14 cellular contexts compared by ENCODE assay signal in genomic region chr4:70714488-70714887, GRCh38. TPM values are rescaled to one million over a fixed set of nuclear protein-coding genes. Genes with fewer than 3 reads are reported as not detected.
A peak's percentile ranks its signal among the peaks of the same experiment; 100 is the strongest.
DNase-seq lines count a peak whose midpoint lies in the region; ATAC-seq and TF ChIP-seq lines count a peak whose summit lies in the region.
"Had no signal": no experiment of that assay in that cellular context is flagged by ENCODE, and none has a peak within 500 bp of the region (broad histone marks: within the 10 kb centered on the region; RNA-seq: fewer than 3 reads in every experiment).

No MANE protein-coding gene starts in this region.

- TF ChIP-seq POLR2A in vagina (IDR thresholded peaks at IDR 0.05): no peak

- in situ Hi-C loops in brain microvascular endothelial cell (cut with HindIII; ENCODE audit: low pct_ligation_motif_present, low sequenced_read_pairs): no loop called here

- ATAC-seq in GM19023 (IDR thresholded peaks at IDR 0.05; ENCODE audit: unreplicated experiment): peak; percentile 38
- peak; percentile 62 for ATAC-seq in HG02678 (IDR thresholded peaks at IDR 0.05; ENCODE audit: unreplicated experiment)
- ATAC-seq in HG03565 (IDR thresholded peaks at IDR 0.05; ENCODE audit: unreplicated experiment): peak; percentile 55
- no peak for ATAC-seq in stimulated activated effector memory CD8-positive, alpha-beta T cell treated with anti-CD3 and anti-CD28 coated beads, Interleukin-12 subunit alpha, Interleukin-12 subunit beta, amount 100 ng/mL, for 72 hours

- H3K4me3 Mint-ChIP-seq in stimulated activated effector memory CD8-positive, alpha-beta T cell treated with anti-CD3 and anti-CD28 coated beads, Interleukin-12 subunit alpha, Interleukin-12 subunit beta, amount 100 ng/mL, for 72 hours: no peak overlapping the region
- H3K4me3 Mint-ChIP-seq: neural crest cell had no signal

- no peaks in the 10 kb centered on the region for H3K9me3 ChIP-seq in vagina

- H3K4me1 Mint-ChIP-seq in stimulated activated effector memory CD8-positive, alpha-beta T cell treated with anti-CD3 and anti-CD28 coated beads, Interleukin-12 subunit alpha, Interleukin-12 subunit beta, amount 100 ng/mL, for 72 hours: peaks cover 20% of the 10 kb centered on the region

- H3K27ac Mint-ChIP-seq in stimulated activated effector memory CD8-positive, alpha-beta T cell treated with anti-CD3 and anti-CD28 coated beads, Interleukin-12 subunit alpha, Interleukin-12 subunit beta, amount 100 ng/mL, for 72 hours: peak overlapping the region; percentile 56

- H3K9me3 Mint-ChIP-seq in stimulated activated effector memory CD8-positive, alpha-beta T cell treated with anti-CD3 and anti-CD28 coated beads, Interleukin-12 subunit alpha, Interleukin-12 subunit beta, amount 100 ng/mL, for 72 hours: no peaks in the 10 kb centered on the region
- H3K9me3 Mint-ChIP-seq: neural crest cell had no signal

- TF ChIP-seq CTCF in brain microvascular endothelial cell (IDR thresholded peaks at IDR 0.05; ENCODE audit: low read depth, low read length, missing control alignments): no peak
- TF ChIP-seq CTCF in vagina (IDR thresholded peaks at IDR 0.05): no peak

- H3K36me3 ChIP-seq in brain microvascular endothelial cell (replicated peaks): no peaks in the 10 kb centered on the region
- H3K36me3 ChIP-seq in vagina: no peaks in the 10 kb centered on the region

- H3K27me3 ChIP-seq in brain microvascular endothelial cell (replicated peaks): no peaks in the 10 kb centered on the region
- H3K27me3 ChIP-seq in vagina: no peaks in the 10 kb centered on the region

- intact Hi-C loops in vagina (cut with DNase I): no loop called here

- H3K4me1 ChIP-seq in vagina: no peaks in the 10 kb centered on the region

- H3K4me3 ChIP-seq in brain microvascular endothelial cell (ENCODE audit: low read depth, low read length) (no peak overlapping the region), vagina (no peak overlapping the region)

- no peak for DNase-seq in stimulated activated effector memory CD8-positive, alpha-beta T cell treated with anti-CD3 and anti-CD28 coated beads, Interleukin-12 subunit alpha, Interleukin-12 subunit beta, amount 100 ng/mL, for 72 hours (ENCODE audit: low spot score in 2 of 2)
- DNase-seq in KG1 (lab: John Stamatoyannopoulos, UW): no peak
- no peak for DNase-seq in brain microvascular endothelial cell
- DNase-seq in vagina (ENCODE audit: extremely low spot score in 2 of 2): no peak
- no peak for DNase-seq in NCI-H146 (lab: John Stamatoyannopoulos, UW)
- DNase-seq: activated T-cell treated with anti-CD3 and anti-CD28 coated beads, Interleukin-2, amount 50 U/mL, for 1 hour; EL; NCI-H2107; stimulated activated CD4-positive, alpha-beta T cell treated with anti-CD3 and anti-CD28 coated beads, Interleukin-4, amount 100 ng/mL, for 24 hours; SW 1271 had no signal

- H3K27ac ChIP-seq in brain microvascular endothelial cell: no peak overlapping the region
- H3K27ac ChIP-seq in vagina: no peak overlapping the region

- H3K36me3 Mint-ChIP-seq in stimulated activated effector memory CD8-positive, alpha-beta T cell treated with anti-CD3 and anti-CD28 coated beads, Interleukin-12 subunit alpha, Interleukin-12 subunit beta, amount 100 ng/mL, for 72 hours: no peaks in the 10 kb centered on the region

RNA-seq across cellular contexts. Expression of gene RUFY3, which starts 7.3 kb away (rescaled TPM):
- total RNA-seq in vagina: 71.2 TPM

RNA-seq across cellular contexts. Expression of gene UTP3, which starts 26.2 kb away (rescaled TPM):
- 15.7 TPM for total RNA-seq in vagina

RNA-seq across cellular contexts. Expression of gene JCHAIN, which starts 48.2 kb away (rescaled TPM):
- 2.7 TPM for total RNA-seq in vagina
- total RNA-seq: neural crest cell had no signal
